23 cellular contexts compared by ENCODE assay signal in the genomic region with DNA sequence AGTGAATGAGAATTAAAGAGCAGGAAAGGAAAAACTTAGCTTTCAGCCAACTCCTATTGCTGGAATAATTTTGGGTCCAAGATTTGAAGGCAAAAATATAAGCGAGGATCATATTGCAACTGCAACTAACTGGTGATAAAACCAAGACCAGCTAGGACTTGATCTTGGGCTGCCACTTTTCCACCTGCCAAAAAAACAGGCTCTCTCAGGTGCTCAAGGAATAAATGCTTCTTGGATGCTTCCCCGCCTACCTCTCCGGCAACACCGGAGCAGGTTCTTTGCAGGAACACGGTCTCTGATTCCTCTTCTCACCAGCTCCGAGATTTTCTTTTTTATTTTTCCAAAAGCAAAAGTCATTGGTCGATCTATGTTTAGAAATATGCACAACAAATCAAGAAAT.
"Had no signal": no experiment of that assay in that cellular context is flagged by ENCODE, and none has a peak within 500 bp of the region (broad histone marks: within the 10 kb centered on the region; RNA-seq: fewer than 3 reads in every experiment).

No MANE protein-coding gene starts in this region.

- H3K4me3 Mint-ChIP-seq: IgD-negative memory B cell had no signal

- DNase-seq: MV-4-11, NCI-H1048, NCI-H1105 treated with DMSO at 0.1 percent for 48 hours, NCI-H1417 treated with DMSO at 0.1 percent for 48 hours, NCI-H146, NCI-H1694 treated with DMSO at 0.1 percent for 48 hours, NCI-H2029, NCI-H2081 treated with DMSO at 0.1 percent for 48 hours, NCI-H2171, NCI-H226, NCI-H446, NCI-H510A, NCI-H524 treated with DMSO at 0.1 percent for 48 hours, NCI-H69, NCI-H774, RPMI8226, SIG-M5 had no signal

- H3K9me3 Mint-ChIP-seq: IgD-negative memory B cell had no signal

- H3K4me1 ChIP-seq: SJSA1 had no signal

- ATAC-seq: K562 had no signal

- H3K36me3 ChIP-seq: SJSA1 had no signal

- H3K36me3 Mint-ChIP-seq: IgD-negative memory B cell had no signal

- H3K27ac ChIP-seq: HL-60, KMS-11, SJSA1, SK-N-MC had no signal

- H3K27me3 ChIP-seq: SJSA1 had no signal

- H3K4me2 ChIP-seq: KMS-11 had no signal

- H3K9me3 ChIP-seq: SJSA1 had no signal

- H3K27ac Mint-ChIP-seq: IgD-negative memory B cell had no signal

- H3K4me1 Mint-ChIP-seq: IgD-negative memory B cell had no signal

- H3K4me3 ChIP-seq: K562, SJSA1, SK-N-MC had no signal

- H3K9ac ChIP-seq: KMS-11 had no signal
